Comparison of ENCODE assay signal across 17 cellular contexts in genomic region chr6:14925627-14926026, GRCh38.
A peak's percentile ranks its signal among the peaks of the same experiment; 100 is the strongest.
DNase-seq lines count a peak whose midpoint lies in the region; ATAC-seq and TF ChIP-seq lines count a peak whose summit lies in the region.
"Had no signal": no experiment of that assay in that cellular context is flagged by ENCODE, and none has a peak within 500 bp of the region (broad histone marks: within the 10 kb centered on the region; RNA-seq: fewer than 3 reads in every experiment).

No MANE protein-coding gene starts in this region.

- DNase-seq in NCI-H510A treated with DMSO at 0.1 percent for 48 hours (lab: John Stamatoyannopoulos, UW) (peak; percentile 43), NCI-H510A (lab: John Stamatoyannopoulos, UW) (no peak), brain microvascular endothelial cell (peak; percentile 20), kidney glomerular epithelial cell (lab: John Stamatoyannopoulos, UW) (peak; percentile 14), stromal cell of bone marrow (ENCODE audit: low read depth) (peak; percentile 22), EL (no peak), spleen (no peak)
- DNase-seq in stimulated activated naive CD8-positive, alpha-beta T cell treated with anti-CD3 and anti-CD28 coated beads, Interleukin-15, Interleukin-2, amounts not matched to agents 100 U/mL and 50 U/mL, for 24 hours: no peak
- DNase-seq: activated naive CD8-positive, alpha-beta T cell treated with anti-CD3 and anti-CD28 coated beads, Interleukin-2, amount 50 U/mL, for 24 hours; CD4-positive, alpha-beta memory T cell; DMS79 treated with DMSO at 0.1 percent for 48 hours; endodermal cell; heart right ventricle; NCI-H2081; Right ventricle myocardium superior; upper lobe of left lung had no signal

- H3K4me1 ChIP-seq in spleen: peaks cover 3 to 55% (median 31%) of the 10 kb centered on the region in 6 donors

- H3K27ac ChIP-seq in brain microvascular endothelial cell (no peak overlapping the region), spleen (peak overlapping the region in 1 of 8 donors; percentile 15)
- H3K27ac ChIP-seq: heart right ventricle, upper lobe of left lung had no signal

- no peak overlapping the region for H3K4me3 ChIP-seq in brain microvascular endothelial cell (ENCODE audit: low read depth, low read length)
- no peak overlapping the region for H3K4me3 ChIP-seq in spleen
- H3K4me3 ChIP-seq: heart right ventricle, upper lobe of left lung had no signal

- H3K36me3 ChIP-seq in brain microvascular endothelial cell (replicated peaks) (no peaks in the 10 kb centered on the region), spleen (no peaks in the 10 kb centered on the region)
- H3K36me3 ChIP-seq: heart right ventricle, upper lobe of left lung had no signal

- 75 to 95% (median 89%) methylated on average over 3 of the region's 3 CpGs for WGBS in spleen, 5 donors

- TF ChIP-seq CTCF in brain microvascular endothelial cell (IDR thresholded peaks at IDR 0.05; ENCODE audit: low read depth, low read length, missing control alignments): no peak
- TF ChIP-seq CTCF in spleen (IDR thresholded peaks at IDR 0.05 in 8 of 11, conservative IDR thresholded peaks at IDR 0.05 in 3 of 11): no peak

- no peaks in the 10 kb centered on the region for H3K27me3 ChIP-seq in brain microvascular endothelial cell (replicated peaks)
- H3K27me3 ChIP-seq in spleen (replicated peaks in 1 of 7): no peaks in the 10 kb centered on the region
- H3K27me3 ChIP-seq: heart right ventricle, upper lobe of left lung had no signal

- no peaks in the 10 kb centered on the region for H3K9me3 ChIP-seq in spleen
- H3K9me3 ChIP-seq: heart right ventricle, upper lobe of left lung had no signal

- no peak for ATAC-seq in stimulated activated naive CD8-positive, alpha-beta T cell treated with anti-CD3 and anti-CD28 coated beads, Interleukin-15, Interleukin-2, amounts not matched to agents 100 U/mL and 50 U/mL, for 24 hours
- ATAC-seq: activated naive CD8-positive, alpha-beta T cell treated with anti-CD3 and anti-CD28 coated beads, Interleukin-2, amount 50 U/mL, for 24 hours; heart right ventricle; stimulated activated memory B cell treated with anti-CD40 and anti-IgM and Interleukin-4, amounts not matched to agents 10 μg/mL and 1 μg/mL and 100 μg/mL, for 72 hours had no signal

- TF ChIP-seq POLR2A in spleen (IDR thresholded peaks at IDR 0.05): no peak

- in situ Hi-C loops in brain microvascular endothelial cell (cut with HindIII; ENCODE audit: low pct_ligation_motif_present, low sequenced_read_pairs): no loop called here

- intact Hi-C loops in spleen (cut with DNase I; ENCODE audit: low total_unique reads): no loop called here

Comparison
In these comparisons a context has a peak if more than half of its experiments do, and no peak if none do; other contexts are left out.
1. DNase-seq: peak in NCI-H510A treated with DMSO at 0.1 percent for 48 hours (single experiment), brain microvascular endothelial cell (single experiment), kidney glomerular epithelial cell (single experiment) and stromal cell of bone marrow (single experiment); none in NCI-H510A (single experiment), EL (single experiment), stimulated activated naive CD8-positive, alpha-beta T cell treated with anti-CD3 and anti-CD28 coated beads, Interleukin-15, Interleukin-2, amounts not matched to agents 100 U/mL and 50 U/mL, for 24 hours (single experiment) and spleen (single experiment).